ENCODE assay signal across 8 cellular contexts in genomic region chr2:207796585-207797350, GRCh38. TPM values are rescaled to one million over a fixed set of nuclear protein-coding genes. Genes with fewer than 3 reads are reported as not detected.
DNase-seq lines count a peak whose midpoint lies in the region; ATAC-seq and TF ChIP-seq lines count a peak whose summit lies in the region.

No MANE protein-coding gene starts in this region.

- no peak overlapping the region for H3K27ac Mint-ChIP-seq in T-helper 2 cell treated with Interferon-gamma antibody and Interleukin-4, amounts not matched to agents 5 μg/mL and 100 μg/mL, for 36 hours

- peaks cover 3% of the 10 kb centered on the region for H3K4me1 Mint-ChIP-seq in T-helper 2 cell treated with Interferon-gamma antibody and Interleukin-4, amounts not matched to agents 5 μg/mL and 100 μg/mL, for 36 hours (ENCODE audit: low read depth)

- no peaks in the 10 kb centered on the region for H3K36me3 Mint-ChIP-seq in T-helper 2 cell treated with Interferon-gamma antibody and Interleukin-4, amounts not matched to agents 5 μg/mL and 100 μg/mL, for 36 hours (ENCODE audit: low read depth)

- POLR2A ChIA-PET in SK-N-SH (lab: Yijun Ruan, JAX) = no interaction called here

- ATAC-seq in HG03175 (IDR thresholded peaks at IDR 0.05; ENCODE audit: unreplicated experiment) = no peak
- ATAC-seq in GM18868 (IDR thresholded peaks at IDR 0.05; ENCODE audit: unreplicated experiment) = no peak

- no peaks in the 10 kb centered on the region for H4K20me1 ChIP-seq in SK-N-SH (ENCODE audit: insufficient read depth)

- H3K9ac ChIP-seq in SK-N-SH = no peak overlapping the region

- no peaks in the 10 kb centered on the region for H3K79me2 ChIP-seq in SK-N-SH (ENCODE audit: insufficient read depth)

- no peak for TF ChIP-seq RAD21 in SK-N-SH (IDR thresholded peaks at IDR 0.05; ENCODE audit: low read length)

- no peak for TF ChIP-seq CTCF in AG10803 (conservative IDR thresholded peaks at IDR 0.05; ENCODE audit: low read length)
- TF ChIP-seq CTCF in SK-N-SH (IDR thresholded peaks at IDR 0.05) = no peak

- H3K9me2 ChIP-seq in SK-N-SH = no peaks in the 10 kb centered on the region

- no peak overlapping the region for H3K27ac ChIP-seq in SK-N-SH (ENCODE audit: low read depth in 2 of 2, low read length in 1 of 2)

- H3K9me3 ChIP-seq in SK-N-SH = no peaks in the 10 kb centered on the region

- no peaks in the 10 kb centered on the region for H3K27me3 Mint-ChIP-seq in T-helper 2 cell treated with Interferon-gamma antibody and Interleukin-4, amounts not matched to agents 5 μg/mL and 100 μg/mL, for 36 hours (ENCODE audit: low read depth)

- no peaks in the 10 kb centered on the region for H3K27me3 ChIP-seq in SK-N-SH (ENCODE audit: insufficient read depth)

- no peaks in the 10 kb centered on the region for H3K9me3 Mint-ChIP-seq in T-helper 2 cell treated with Interferon-gamma antibody and Interleukin-4, amounts not matched to agents 5 μg/mL and 100 μg/mL, for 36 hours

- H3K4me2 ChIP-seq in SK-N-SH = no peak overlapping the region

- H3K4me3 ChIP-seq in AG10803 (ENCODE audit: low read length) = no peak overlapping the region
- no peak overlapping the region for H3K4me3 ChIP-seq in SK-N-SH (ENCODE audit: low read depth in 2 of 2, low read length in 1 of 2)

- no peak for TF ChIP-seq EP300 in SK-N-SH (IDR thresholded peaks at IDR 0.05; ENCODE audit: borderline replicate concordance in 1 of 2, low read depth in 1 of 2, low read length in 1 of 2)

- H3F3A ChIP-seq in SK-N-SH (replicated peaks; ENCODE audit: insufficient read depth) = peaks cover 3% of the 10 kb centered on the region

- DNase-seq in AG10803 (ENCODE audit: low read depth) (peak; percentile 19), NCI-H146 (lab: John Stamatoyannopoulos, UW) (peak; percentile 82), SK-N-SH (no peak), kidney glomerular epithelial cell (lab: John Stamatoyannopoulos, UW) (peak; percentile 19)
- no peak for DNase-seq in stimulated activated CD4-positive, alpha-beta T cell treated with anti-CD3 and anti-CD28 coated beads, Interleukin-2, amount 100 ng/mL, for 48 hours
- no peak for DNase-seq in T-helper 2 cell treated with Interferon-gamma antibody and Interleukin-4, amounts not matched to agents 5 μg/mL and 100 μg/mL, for 36 hours (ENCODE audit: low spot score)

- 0 out of 2 replicates have a peak overlapping the region, but pooled peaks have one; percentile 35 for H2AFZ ChIP-seq in SK-N-SH (ENCODE audit: low read depth)

- CTCF ChIA-PET in SK-N-SH (lab: Yijun Ruan, JAX) = no interaction called here

- 78% methylated on average over 7 of the region's 8 CpGs for WGBS in SK-N-SH (ENCODE audit: low lambda C conversion rate)

- H3K4me1 ChIP-seq in SK-N-SH (ENCODE audit: control insufficient read depth in 1 of 2, insufficient read depth in 2 of 2, low read depth in 1 of 2, low read length in 1 of 2) = peaks cover 9 to 10% of the 10 kb centered on the region in 2 experiments; a peak in 2 of 4 replicates

- no peak overlapping the region for H3K4me3 Mint-ChIP-seq in T-helper 2 cell treated with Interferon-gamma antibody and Interleukin-4, amounts not matched to agents 5 μg/mL and 100 μg/mL, for 36 hours

- H3K36me3 ChIP-seq in SK-N-SH (replicated peaks in 1 of 2; ENCODE audit: control insufficient read depth in 1 of 2, insufficient read depth in 2 of 2, low read length in 1 of 2) = no peaks in the 10 kb centered on the region

TF ChIP-seq in SK-N-SH, 30 proteins besides CTCF, POLR2A, EP300 and RAD21:
- TF ChIP-seq MEF2A (IDR thresholded peaks at IDR 0.05; ENCODE audit: borderline replicate concordance, low read depth) (no peak), NFIC (IDR thresholded peaks at IDR 0.05; ENCODE audit: borderline replicate concordance) (peak; percentile 40; the same call in 1 of the 2 replicates)

RNA-seq across cellular contexts. Expression of gene FZD5, which starts 27.1 kb away (rescaled TPM):
- 0.52 and 0.72 TPM in 2 replicates for polyA plus RNA-seq in SK-N-SH (2012; rRNA removed)
- polyA plus RNA-seq in SK-N-SH (2012; cell fraction: cytosol; rRNA removed) = 0.66 and 0.72 TPM in 2 replicates
- 0.41 and 0.66 TPM in 2 replicates for polyA plus RNA-seq in SK-N-SH (2012; cell fraction: nucleus; rRNA removed)

Comparison
In these comparisons a context has a peak if more than half of its experiments do, and no peak if none do; other contexts are left out.
1. DNase-seq: peak in AG10803 (single experiment), NCI-H146 (single experiment) and kidney glomerular epithelial cell (single experiment); none in SK-N-SH (single experiment), stimulated activated CD4-positive, alpha-beta T cell treated with anti-CD3 and anti-CD28 coated beads, Interleukin-2, amount 100 ng/mL, for 48 hours (0 of 2) and T-helper 2 cell treated with Interferon-gamma antibody and Interleukin-4, amounts not matched to agents 5 μg/mL and 100 μg/mL, for 36 hours (single experiment).